Comparison of ENCODE assay signal across 8 cellular contexts in genomic region chr5:176619203-176619568, GRCh38. TPM values are rescaled to one million over a fixed set of nuclear protein-coding genes. Genes with fewer than 3 reads are reported as not detected.
DNase-seq lines count a peak whose midpoint lies in the region; ATAC-seq, FAIRE-seq and TF ChIP-seq lines count a peak whose summit lies in the region.

No MANE protein-coding gene starts in this region.

- CTCF ChIA-PET in WTC11 (lab: Charles Lee): interaction anchor here (0.6 to 1.3 kb wide), 5 partner anchors 11 to 258 kb away, joined by 3 to 4 read pairs (median 3); partner anchors contain the start of genes EIF4E1B and SNCB

- H3K4me1 Mint-ChIP-seq in WTC11: peaks cover 6% of the 10 kb centered on the region
- peaks cover 20% of the 10 kb centered on the region for H3K4me1 Mint-ChIP-seq in CD14-positive monocyte

- TF ChIP-seq POLR2A in breast epithelium (IDR thresholded peaks at IDR 0.05): no peak

- H3K4me2 ChIP-seq in keratinocyte (ENCODE audit: control insufficient read depth, extremely low read depth, insufficient read depth, low read depth, low read length): peak overlapping the region; percentile 41

- H3K4me3 ChIP-seq in breast epithelium (peak overlapping the region in 2 of 3 donors; percentile 7 to 48), keratinocyte (ENCODE audit: control insufficient read depth in 2 of 3, extremely low read depth in 1 of 3, insufficient read depth in 2 of 3, low read depth in 1 of 3, low read length in 3 of 3) (peak overlapping the region in 1 of 3 experiments; percentile 13)

- H3K27me3 Mint-ChIP-seq in WTC11 (ENCODE audit: low read depth) (peaks cover 69% of the 10 kb centered on the region), CD14-positive monocyte (ENCODE audit: low read depth in 3 of 3) (peaks cover 60 to 79% (median 65%) of the 10 kb centered on the region in 3 donors)

- peak; percentile 98 for DNase-seq in WTC11 (ENCODE audit: low spot score)
- peak in 1 of 2 donors; percentile 23 for DNase-seq in breast epithelium (ENCODE audit: low spot score in 2 of 2)
- no peak for DNase-seq in keratinocyte (ENCODE audit: low read depth, low spot score)
- DNase-seq in stimulated activated CD4-positive, alpha-beta T cell treated with anti-CD3 and anti-CD28 coated beads, Interleukin-4, amount 100 ng/mL, for 24 hours: peak; percentile 78
- no peak for DNase-seq in NCI-H2227 treated with DMSO at 0.1 percent for 48 hours (lab: John Stamatoyannopoulos, UW)
- DNase-seq in CD14-positive monocyte (ENCODE audit: low spot score): no peak

- dilution Hi-C loops in keratinocyte (cut with MboI; ENCODE audit: extremely low pct_ligation_motif_present, low sequenced_read_pairs): no loop called here

- TF ChIP-seq CTCF in WTC11 (IDR thresholded peaks at IDR 0.05) (no peak), breast epithelium (IDR thresholded peaks at IDR 0.05) (no peak), keratinocyte (optimal IDR thresholded peaks at IDR 0.05 in 1 of 3, IDR thresholded peaks at IDR 0.05 in 1 of 3, conservative IDR thresholded peaks at IDR 0.05 in 1 of 3; ENCODE audit: extremely low read depth in 1 of 3, insufficient read depth in 2 of 3, low read length in 3 of 3) (peak in 2 of 3 experiments; percentile 29 to 36), CD14-positive monocyte (IDR thresholded peaks at IDR 0.05) (no peak)

- H3K9me3 ChIP-seq in breast epithelium (no peaks in the 10 kb centered on the region), keratinocyte (ENCODE audit: control insufficient read depth, low read depth, low read length) (no peaks in the 10 kb centered on the region)

- no peaks in the 10 kb centered on the region for H3K36me3 ChIP-seq in breast epithelium
- no peaks in the 10 kb centered on the region for H3K36me3 ChIP-seq in keratinocyte (ENCODE audit: control insufficient read depth in 2 of 2, extremely low read depth in 1 of 2, insufficient read depth in 2 of 2, low read length in 2 of 2)

- peaks cover 0 to 11% of the 10 kb centered on the region in 2 donors for H3K4me1 ChIP-seq in breast epithelium
- peaks cover 22% of the 10 kb centered on the region for H3K4me1 ChIP-seq in keratinocyte (ENCODE audit: control insufficient read depth, extremely low read depth, insufficient read depth, low read length)

- no peaks in the 10 kb centered on the region for H3K9me1 ChIP-seq in keratinocyte (ENCODE audit: control insufficient read depth, extremely low read depth, insufficient read depth, low read length)

- no peak overlapping the region for H3K9ac ChIP-seq in keratinocyte (ENCODE audit: control insufficient read depth, extremely low read depth, insufficient read depth, low read length)

- POLR2A ChIA-PET in WTC11 (lab: Charles Lee): interaction anchor here (1.0 kb wide), 1 partner anchor 11 kb away, joined by 3 read pairs; no protein-coding TSS in a partner anchor

- no peak overlapping the region for H3K27ac ChIP-seq in breast epithelium
- no peak overlapping the region for H3K27ac ChIP-seq in keratinocyte (ENCODE audit: control insufficient read depth, insufficient read depth, low read length)

- H3K27ac Mint-ChIP-seq in WTC11: no peak overlapping the region
- H3K27ac Mint-ChIP-seq in CD14-positive monocyte: no peak overlapping the region

- H3K79me2 ChIP-seq in keratinocyte (ENCODE audit: control insufficient read depth, insufficient read depth, low read length): no peaks in the 10 kb centered on the region

- H3K27me3 ChIP-seq in breast epithelium: peaks cover 17 to 84% of the 10 kb centered on the region in 2 donors
- peaks cover 25% of the 10 kb centered on the region for H3K27me3 ChIP-seq in keratinocyte (ENCODE audit: control insufficient read depth, extremely low read depth, insufficient read depth, low read length)

- H3K9me3 Mint-ChIP-seq in WTC11: no peaks in the 10 kb centered on the region
- peaks cover 0 to 29% (median 19%) of the 10 kb centered on the region in 7 donors for H3K9me3 Mint-ChIP-seq in CD14-positive monocyte

- ATAC-seq in GM18519 (IDR thresholded peaks at IDR 0.05; ENCODE audit: low FRiP score, unreplicated experiment) (peak; percentile 61), HG03442 (IDR thresholded peaks at IDR 0.05; ENCODE audit: unreplicated experiment) (peak; percentile 77), WTC11 (peak; percentile 98)

- H3K36me3 Mint-ChIP-seq in WTC11 (no peaks in the 10 kb centered on the region), CD14-positive monocyte (peaks cover 6% of the 10 kb centered on the region in 2 donors)

- FAIRE-seq in keratinocyte (lab: Jason Lieb, UNC): no peak

- no peaks in the 10 kb centered on the region for H4K20me1 ChIP-seq in keratinocyte (ENCODE audit: control insufficient read depth, extremely low read depth, insufficient read depth, low read length)

- intact Hi-C loops in breast epithelium (cut with DNase I; ENCODE audit: low total_unique reads) (no loop called here), CD14-positive monocyte (cut with micrococcal nuclease) (no loop called here)

- no peak overlapping the region for H2AFZ ChIP-seq in keratinocyte (ENCODE audit: control insufficient read depth, low read length)

- peak overlapping the region; percentile 76 for H3K4me3 Mint-ChIP-seq in WTC11
- H3K4me3 Mint-ChIP-seq in CD14-positive monocyte: peak overlapping the region in 1 of 2 donors; percentile 89

TF ChIP-seq in WTC11, 78 proteins besides CTCF, POLR2A, EP300 and RAD21 (continues in another document):
- TF ChIP-seq MLX (CRISPR knock-in tag; IDR thresholded peaks at IDR 0.05): no peak

RNA-seq across cellular contexts. Expression of gene GPRIN1, which starts 9.2 kb away (rescaled TPM):
- total RNA-seq in WTC11 (2021) (5.4 to 8.5 TPM (median 5.8 TPM) in 3 replicates), breast epithelium (1 to 10 TPM in 1 of 3 donors, under 1 TPM in 2; 0.64 to 1.2 (median 0.98) TPM)
- polyA plus RNA-seq in keratinocyte (4.0 to 4.6 TPM (median 4.4 TPM) in 3 replicates), CD14-positive monocyte (under 1 TPM; 0.05 to 0.30 TPM)
- 2.4 TPM for polyA plus RNA-seq in keratinocyte (2011; ENCODE audit: low read depth)
- polyA plus RNA-seq in keratinocyte (2011; cell fraction: cytosol; rRNA removed): 3.5 and 5.5 TPM in 2 replicates
- polyA plus RNA-seq in keratinocyte (2011; cell fraction: nucleus; rRNA removed): 5.2 and 8.0 TPM in 2 replicates
- 3.8 and 7.6 TPM in 2 replicates for polyA plus RNA-seq in keratinocyte (2012; ENCODE audit: low replicate concordance)
- 4.9 to 5.7 TPM (median 5.5 TPM) in 3 replicates for polyA minus RNA-seq in keratinocyte
- 9.0 TPM for polyA minus RNA-seq in keratinocyte (2011; cell fraction: cytosol; rRNA and poly(A)+ RNA removed)
- 6.6 and 8.4 TPM in 2 replicates for polyA minus RNA-seq in keratinocyte (2011; cell fraction: nucleus; rRNA and poly(A)+ RNA removed)

RNA-seq across cellular contexts. Expression of gene SNCB, which starts 11.1 kb away (rescaled TPM):
- total RNA-seq in WTC11 (2021) (6.8 to 13.4 TPM (median 9.6 TPM) in 3 replicates), breast epithelium (not detected)
- polyA plus RNA-seq in keratinocyte (0.21 to 1.00 TPM (median 0.69 TPM) in 3 replicates), CD14-positive monocyte (not detected)
- polyA plus RNA-seq in keratinocyte (2011; ENCODE audit: low read depth): not detected
- 0.26 and 0.47 TPM in 2 replicates for polyA plus RNA-seq in keratinocyte (2011; cell fraction: cytosol; rRNA removed)
- 0.31 and 0.50 TPM in 2 replicates for polyA plus RNA-seq in keratinocyte (2011; cell fraction: nucleus; rRNA removed)
- polyA plus RNA-seq in keratinocyte (2012; ENCODE audit: low replicate concordance): 1.9 TPM in 1 of 2 replicates, not detected in the other
- polyA minus RNA-seq in keratinocyte: 0.33 TPM in 1 of 3 replicates, not detected in the others
- not detected for polyA minus RNA-seq in keratinocyte (2011; cell fraction: cytosol; rRNA and poly(A)+ RNA removed)
- not detected in 2 replicates for polyA minus RNA-seq in keratinocyte (2011; cell fraction: nucleus; rRNA and poly(A)+ RNA removed)

RNA-seq across cellular contexts. Expression of gene EIF4E1B, which starts 11.3 kb away (rescaled TPM):
- total RNA-seq in WTC11 (2021) (0.74 to 1.3 TPM (median 1.1 TPM) in 3 replicates), breast epithelium (1 to 10 TPM in 1 of 3 donors, not detected in 2; 1.6 TPM)
- polyA plus RNA-seq in keratinocyte (not detected in 3 replicates), CD14-positive monocyte (not detected)
- not detected for polyA plus RNA-seq in keratinocyte (2011; ENCODE audit: low read depth)
- polyA plus RNA-seq in keratinocyte (2011; cell fraction: cytosol; rRNA removed): not detected in 2 replicates
- not detected in 2 replicates for polyA plus RNA-seq in keratinocyte (2011; cell fraction: nucleus; rRNA removed)
- polyA plus RNA-seq in keratinocyte (2012; ENCODE audit: low replicate concordance): not detected in 2 replicates
- polyA minus RNA-seq in keratinocyte: not detected in 3 replicates
- not detected for polyA minus RNA-seq in keratinocyte (2011; cell fraction: cytosol; rRNA and poly(A)+ RNA removed)
- not detected in 2 replicates for polyA minus RNA-seq in keratinocyte (2011; cell fraction: nucleus; rRNA and poly(A)+ RNA removed)

RNA-seq across cellular contexts. Expression of gene TSPAN17, which starts 28.1 kb away (rescaled TPM):
- total RNA-seq in WTC11 (2021): 45.7 to 47.8 TPM (median 46.1 TPM) in 3 replicates
- total RNA-seq in breast epithelium: 10 to 100 TPM; 10.4 to 20.0 (median 18.3) TPM
- polyA plus RNA-seq in keratinocyte: 53.1 to 72.7 TPM (median 57.2 TPM) in 3 replicates
- polyA plus RNA-seq in keratinocyte (2011; ENCODE audit: low read depth): 3.8 TPM
- polyA plus RNA-seq in keratinocyte (2011; cell fraction: cytosol; rRNA removed): 33.1 and 58.3 TPM in 2 replicates
- polyA plus RNA-seq in keratinocyte (2011; cell fraction: nucleus; rRNA removed): 59.8 and 61.6 TPM in 2 replicates
- polyA plus RNA-seq in keratinocyte (2012; ENCODE audit: low replicate concordance): 23.9 and 59.0 TPM in 2 replicates
- 53.3 to 88.0 TPM (median 60.3 TPM) in 3 replicates for polyA minus RNA-seq in keratinocyte
- 96.5 TPM for polyA minus RNA-seq in keratinocyte (2011; cell fraction: cytosol; rRNA and poly(A)+ RNA removed)
- polyA minus RNA-seq in keratinocyte (2011; cell fraction: nucleus; rRNA and poly(A)+ RNA removed): 34.6 and 35.3 TPM in 2 replicates
- 10 to 100 TPM; 22.2 to 27.7 TPM for polyA plus RNA-seq in CD14-positive monocyte

Comparison
In these comparisons a context has a peak if more than half of its experiments do, and no peak if none do; other contexts are left out.
1. DNase-seq: peak in WTC11 (single experiment) and stimulated activated CD4-positive, alpha-beta T cell treated with anti-CD3 and anti-CD28 coated beads, Interleukin-4, amount 100 ng/mL, for 24 hours (single experiment); none in keratinocyte (single experiment), NCI-H2227 treated with DMSO at 0.1 percent for 48 hours (single experiment) and CD14-positive monocyte (single experiment).
2. CTCF ChIP-seq: peak in keratinocyte (2 of 3); none in WTC11 (single experiment), breast epithelium (0 of 3) and CD14-positive monocyte (single experiment).
3. Peak in every context shown above with its lines, with median percentiles within 50 percentile points of each other: ATAC-seq.